In the genomic region with DNA sequence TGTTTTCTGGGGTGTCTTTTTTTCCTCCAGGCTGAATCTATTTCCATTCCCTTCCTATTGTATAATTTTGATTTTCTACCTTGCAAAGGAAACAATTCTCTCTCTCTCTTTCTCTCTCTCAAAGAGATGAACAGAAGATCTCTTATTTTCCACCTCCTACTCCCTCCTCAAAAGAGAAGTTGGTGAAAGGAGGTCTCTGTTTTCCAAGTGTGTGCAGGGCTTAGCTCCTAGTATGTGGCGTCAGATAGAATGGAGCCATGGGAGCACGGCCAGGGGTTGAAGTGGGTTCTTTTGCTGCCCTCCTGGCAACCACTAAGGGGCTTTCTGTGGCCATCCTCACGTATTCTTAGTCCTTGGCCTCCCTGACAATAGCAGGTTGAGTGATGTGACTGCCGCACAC, we compare ENCODE assay signal across 9 cellular contexts.
DNase-seq lines count a peak whose midpoint lies in the region; ATAC-seq and TF ChIP-seq lines count a peak whose summit lies in the region.
"Had no signal": no experiment of that assay in that cellular context is flagged by ENCODE, and none has a peak within 500 bp of the region (broad histone marks: within the 10 kb centered on the region; RNA-seq: fewer than 3 reads in every experiment).

No MANE protein-coding gene starts in this region.

- H3K9me3 Mint-ChIP-seq in central memory CD8-positive, alpha-beta T cell: no peaks in the 10 kb centered on the region

- no peaks in the 10 kb centered on the region for H3K36me3 ChIP-seq in muscle layer of colon (ENCODE audit: insufficient read depth, low read length)

- H3K27me3 ChIP-seq in muscle layer of colon (ENCODE audit: control insufficient read depth in 1 of 2, insufficient read depth in 2 of 2, low read length in 2 of 2): no peaks in the 10 kb centered on the region

- H3K27ac Mint-ChIP-seq in central memory CD8-positive, alpha-beta T cell (ENCODE audit: low read depth): peak overlapping the region; percentile 75

- H3K27ac ChIP-seq in muscle layer of colon (ENCODE audit: low read depth, low read length): peak overlapping the region; percentile 71
- no peak overlapping the region for H3K27ac ChIP-seq in RWPE1

- DNase-seq in AG04449 (ENCODE audit: low read depth, low spot score) (no peak), DMS 273 (lab: John Stamatoyannopoulos, UW; ENCODE audit: unreplicated experiment) (no peak), RWPE1 (ENCODE audit: low spot score) (no peak), UCSD-AML1 (lab: John Stamatoyannopoulos, UW; ENCODE audit: unreplicated experiment) (no peak)
- no peak for DNase-seq in central memory CD8-positive, alpha-beta T cell (ENCODE audit: low spot score in 2 of 2)
- DNase-seq: NCI-H2171 had no signal

- H3K4me3 ChIP-seq in AG04449 (ENCODE audit: low read depth, low read length) (peak overlapping the region; percentile 65), muscle layer of colon (ENCODE audit: low read depth in 1 of 2, low read length in 2 of 2) (peak overlapping the region; percentile 33 to 82)

- H3K27me3 Mint-ChIP-seq in central memory CD8-positive, alpha-beta T cell: no peaks in the 10 kb centered on the region

- no peaks in the 10 kb centered on the region for H3K9me3 ChIP-seq in muscle layer of colon (ENCODE audit: low read length)

- peaks cover 4% of the 10 kb centered on the region for H3K36me3 Mint-ChIP-seq in central memory CD8-positive, alpha-beta T cell (ENCODE audit: insufficient read depth)

- H3K4me3 Mint-ChIP-seq in central memory CD8-positive, alpha-beta T cell: peak overlapping the region; percentile 81

- TF ChIP-seq CTCF in AG04449 (IDR thresholded peaks at IDR 0.05; ENCODE audit: insufficient read depth, low read length, missing control alignments) (no peak), RWPE1 (conservative IDR thresholded peaks at IDR 0.05; ENCODE audit: low read depth) (no peak)

- POLR2A ChIA-PET in AG04449 (lab: Yijun Ruan, JAX) (no interaction called here), RWPE1 (lab: Yijun Ruan, JAX; ENCODE audit: low non-redundant PET) (no interaction called here)

- peak; percentile 11 for ATAC-seq in HG03159 (IDR thresholded peaks at IDR 0.05; ENCODE audit: unreplicated experiment)
- no peak for ATAC-seq in central memory CD8-positive, alpha-beta T cell (replicated peaks; ENCODE audit: extremely low read depth, poor library complexity, severe bottlenecking)
- no peak for ATAC-seq in HG02840 (IDR thresholded peaks at IDR 0.05; ENCODE audit: low FRiP score, unreplicated experiment)

- H3K4me1 Mint-ChIP-seq in central memory CD8-positive, alpha-beta T cell: peaks cover 33% of the 10 kb centered on the region

- peaks cover 29% of the 10 kb centered on the region for H3K4me1 ChIP-seq in muscle layer of colon (ENCODE audit: insufficient read depth, low read length)

- CTCF ChIA-PET in AG04449 (lab: Yijun Ruan, JAX): interaction anchor here (1.5 kb wide), 1 partner anchor 266 kb away, joined by 3 read pairs; no protein-coding TSS in a partner anchor
- CTCF ChIA-PET in RWPE1 (lab: Yijun Ruan, JAX): interaction anchor here (0.6 kb wide), 1 partner anchor 16 kb away, joined by 3 read pairs; no protein-coding TSS in a partner anchor

- peak overlapping the region; percentile 43 for H3K9ac ChIP-seq in muscle layer of colon (ENCODE audit: low read length)
